19 cellular contexts compared by ENCODE assay signal in the genomic region with DNA sequence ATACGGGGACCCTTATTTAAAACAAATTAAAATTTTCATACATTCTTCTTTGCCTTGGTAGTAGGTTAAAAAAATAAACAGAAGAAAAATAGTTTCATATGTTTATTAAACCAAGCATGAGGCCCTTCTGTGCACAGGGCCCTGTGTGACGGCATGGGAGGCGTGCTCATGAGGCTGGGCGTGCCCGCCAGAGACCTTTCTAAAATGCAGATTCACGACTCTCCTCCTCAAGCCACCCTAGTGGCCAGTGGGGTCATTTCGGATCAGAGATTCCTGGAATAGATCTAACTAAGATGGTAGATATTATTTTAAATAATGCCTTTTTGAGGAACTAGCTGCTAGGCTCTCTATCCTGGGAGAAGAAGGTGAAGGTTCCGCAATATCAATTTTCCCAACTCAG. TPM values are rescaled to one million over a fixed set of nuclear protein-coding genes. Genes with fewer than 3 reads are reported as not detected.
DNase-seq lines count a peak whose midpoint lies in the region; ATAC-seq and TF ChIP-seq lines count a peak whose summit lies in the region.
"Had no signal": no experiment of that assay in that cellular context is flagged by ENCODE, and none has a peak within 500 bp of the region (broad histone marks: within the 10 kb centered on the region; RNA-seq: fewer than 3 reads in every experiment).

No MANE protein-coding gene starts in this region.

- POLR2A ChIA-PET in HCT116 (lab: Charles Lee): no interaction called here
- POLR2A ChIA-PET in CD4-positive, alpha-beta memory T cell (lab: Charles Lee; ENCODE audit: partially characterized antibody): no interaction called here

- H3K36me3 Mint-ChIP-seq in type B pancreatic cell: no peaks in the 10 kb centered on the region
- no peaks in the 10 kb centered on the region for H3K36me3 Mint-ChIP-seq in CD4-positive, alpha-beta memory T cell
- H3K36me3 Mint-ChIP-seq: CD14-positive monocyte had no signal

- TF ChIP-seq POLR2A in HCT116 (IDR thresholded peaks at IDR 0.05; ENCODE audit: borderline replicate concordance, extremely low read depth, insufficient read depth, insufficient read length): no peak

- TF ChIP-seq RAD21 in HCT116 (IDR thresholded peaks at IDR 0.05; ENCODE audit: low read depth): no peak

- no peak overlapping the region for H3K27ac Mint-ChIP-seq in type B pancreatic cell
- H3K27ac Mint-ChIP-seq in CD4-positive, alpha-beta memory T cell: no peak overlapping the region

- in situ Hi-C loops in brain microvascular endothelial cell (cut with HindIII; ENCODE audit: low pct_ligation_motif_present, low sequenced_read_pairs): no loop called here

- no peaks in the 10 kb centered on the region for H3K9me3 Mint-ChIP-seq in type B pancreatic cell
- H3K9me3 Mint-ChIP-seq in CD4-positive, alpha-beta memory T cell: no peaks in the 10 kb centered on the region

- peak; percentile 77 for ATAC-seq in HCT116

- no TSS peak for BruUV-seq in HCT116 (replicated peaks; lab: Mats Ljungman, UMichigan)

- H3K36me3 ChIP-seq in HCT116 (ENCODE audit: control insufficient read depth in 1 of 2, insufficient read depth in 2 of 2, low read length in 2 of 2) (no peaks in the 10 kb centered on the region), brain microvascular endothelial cell (replicated peaks) (no peaks in the 10 kb centered on the region), osteoblast (ENCODE audit: insufficient read depth, low read length) (no peaks in the 10 kb centered on the region)
- H3K36me3 ChIP-seq in CD4-positive, alpha-beta memory T cell (ENCODE audit: insufficient read depth, low read length): no peaks in the 10 kb centered on the region

- H3K4me1 Mint-ChIP-seq in type B pancreatic cell (ENCODE audit: unreplicated experiment): no peaks in the 10 kb centered on the region
- no peaks in the 10 kb centered on the region for H3K4me1 Mint-ChIP-seq in CD4-positive, alpha-beta memory T cell

- CTCF ChIA-PET in HCT116 (lab: Charles Lee): no interaction called here
- CTCF ChIA-PET in CD4-positive, alpha-beta memory T cell (lab: Charles Lee; ENCODE audit: partially characterized antibody): no interaction called here

- H3K4me2 ChIP-seq in HCT116 (ENCODE audit: low read length): no peak overlapping the region
- no peak overlapping the region for H3K4me2 ChIP-seq in osteoblast (ENCODE audit: insufficient read depth, low read length)

- H3K27ac ChIP-seq in HCT116 (ENCODE audit: low read depth, low read length) (no peak overlapping the region), brain microvascular endothelial cell (no peak overlapping the region), osteoblast (ENCODE audit: low read depth, low read length) (no peak overlapping the region)
- no peak overlapping the region for H3K27ac ChIP-seq in CD4-positive, alpha-beta memory T cell (ENCODE audit: low read depth, low read length)

- H3K27me3 ChIP-seq in HCT116 (ENCODE audit: insufficient read depth, low read length) (0 out of 2 replicates have a peak, but pooled peaks cover 6% of the 10 kb centered on the region), brain microvascular endothelial cell (replicated peaks) (no peaks in the 10 kb centered on the region), osteoblast (ENCODE audit: insufficient read depth, low read length) (no peaks in the 10 kb centered on the region)
- H3K27me3 ChIP-seq in CD4-positive, alpha-beta memory T cell (ENCODE audit: insufficient read depth, low read length): no peaks in the 10 kb centered on the region

- no peak overlapping the region for H3K4me3 Mint-ChIP-seq in type B pancreatic cell
- no peak overlapping the region for H3K4me3 Mint-ChIP-seq in CD4-positive, alpha-beta memory T cell
- H3K4me3 Mint-ChIP-seq: CD14-positive monocyte had no signal

- H3K27me3 Mint-ChIP-seq in type B pancreatic cell: no peaks in the 10 kb centered on the region
- H3K27me3 Mint-ChIP-seq in CD4-positive, alpha-beta memory T cell: peaks cover 4 to 12% of the 10 kb centered on the region in 2 donors

- no peaks in the 10 kb centered on the region for H3K9me2 ChIP-seq in HCT116 (ENCODE audit: insufficient read depth)

- H3K4me1 ChIP-seq in HCT116 (ENCODE audit: control insufficient read depth in 1 of 2, insufficient read depth in 2 of 2, low read length in 2 of 2) (no peaks in the 10 kb centered on the region), osteoblast (ENCODE audit: insufficient read depth, low read length) (no peaks in the 10 kb centered on the region)
- H3K4me1 ChIP-seq in CD4-positive, alpha-beta memory T cell (ENCODE audit: insufficient read depth, low read length): no peaks in the 10 kb centered on the region

- no peak overlapping the region for H2AFZ ChIP-seq in HCT116 (ENCODE audit: low read depth, low read length, poor library complexity, severe bottlenecking)
- no peak overlapping the region for H2AFZ ChIP-seq in osteoblast (ENCODE audit: low read length)

- no peak for DNase-seq in HCT116 (ENCODE audit: low read depth, low spot score)
- DNase-seq in brain microvascular endothelial cell: no peak
- DNase-seq in fibroblast of gingiva (ENCODE audit: low read depth): peak; percentile 50
- DNase-seq in type B pancreatic cell (ENCODE audit: extremely low spot score, unreplicated experiment): no peak
- DNase-seq in osteoblast (ENCODE audit: insufficient read length, low spot score, missing footprints): no peak
- no peak for DNase-seq in activated gamma-delta T cell (lab: John Stamatoyannopoulos, UW)
- no peak for DNase-seq in CD4-positive, alpha-beta memory T cell
- DNase-seq: ACHN, AML-193, Karpas-422, NCI-H1436, NCI-H1930, NCI-H345, NCI-H524 treated with DMSO at 0.1 percent for 48 hours, RPMI8226, SIG-M5 had no signal

- no peak overlapping the region for H3K9ac ChIP-seq in HCT116 (ENCODE audit: low read length)

- RAD21 ChIA-PET in HCT116 (lab: Charles Lee; ENCODE audit: low non-redundant PET in 1 of 2, low total read pairs in 2 of 2, uncharacterized antibody in 2 of 2, unreplicated experiment in 2 of 2): no interaction called here

- no peak overlapping the region for H3K4me3 ChIP-seq in HCT116 (replicated peaks in 1 of 2; ENCODE audit: low read depth in 1 of 2, low read length in 2 of 2)
- no peak overlapping the region for H3K4me3 ChIP-seq in brain microvascular endothelial cell (ENCODE audit: low read depth, low read length)
- H3K4me3 ChIP-seq in osteoblast (ENCODE audit: insufficient read depth, low read length): no peak overlapping the region
- no peak overlapping the region for H3K4me3 ChIP-seq in CD4-positive, alpha-beta memory T cell (ENCODE audit: low read length in 2 of 2)

- intact Hi-C loops in HCT116 (cut with micrococcal nuclease): no loop called here
- intact Hi-C loops in CD4-positive, alpha-beta memory T cell (cut with micrococcal nuclease): no loop called here

- no peaks in the 10 kb centered on the region for H4K20me1 ChIP-seq in HCT116 (ENCODE audit: insufficient read depth)
- no peaks in the 10 kb centered on the region for H4K20me1 ChIP-seq in osteoblast (ENCODE audit: insufficient read depth, low read length)

- TF ChIP-seq CTCF in HCT116 (IDR thresholded peaks at IDR 0.05 in 2 of 3, conservative IDR thresholded peaks at IDR 0.05 in 1 of 3; ENCODE audit: borderline replicate concordance in 1 of 3, insufficient read depth in 1 of 3, low read depth in 2 of 3, low read length in 2 of 3) (peak in 2 of 3 experiments; percentile 17 to 21; a peak in 1 of 6 replicates), brain microvascular endothelial cell (IDR thresholded peaks at IDR 0.05; ENCODE audit: low read depth, low read length, missing control alignments) (peak; percentile 12), type B pancreatic cell (conservative IDR thresholded peaks at IDR 0.05) (peak; percentile 45), osteoblast (IDR thresholded peaks at IDR 0.05; ENCODE audit: extremely low read depth, low read depth, low read length) (no peak)

- H3K9me3 ChIP-seq in HCT116 (ENCODE audit: control insufficient read depth in 1 of 2, insufficient read depth in 1 of 2, low read depth in 1 of 2, low read length in 2 of 2): no peaks in the 10 kb centered on the region
- no peaks in the 10 kb centered on the region for H3K9me3 ChIP-seq in osteoblast (ENCODE audit: low read depth, low read length)
- no peaks in the 10 kb centered on the region for H3K9me3 ChIP-seq in CD4-positive, alpha-beta memory T cell (ENCODE audit: control insufficient read depth in 1 of 2, low read length in 2 of 2)

- H3K79me2 ChIP-seq in HCT116 (ENCODE audit: insufficient read depth, low read length) (no peaks in the 10 kb centered on the region), osteoblast (ENCODE audit: insufficient read depth, low read length) (no peaks in the 10 kb centered on the region)

TF ChIP-seq in HCT116, 20 proteins besides CTCF, POLR2A, EP300 and RAD21:
- TF ChIP-seq SRF (IDR thresholded peaks at IDR 0.05; ENCODE audit: low read depth): no peak
- TF ChIP-seq FOSL1 (IDR thresholded peaks at IDR 0.05; ENCODE audit: low read depth): no peak
- no peak for TF ChIP-seq SIN3A (IDR thresholded peaks at IDR 0.05; ENCODE audit: low read depth)
- no peak for TF ChIP-seq EZH2 (IDR thresholded peaks at IDR 0.05)
- no peak for TF ChIP-seq ELF1 (IDR thresholded peaks at IDR 0.05; ENCODE audit: borderline replicate concordance, low read depth)
- no peak for TF ChIP-seq JUND (IDR thresholded peaks at IDR 0.05)
- no peak for TF ChIP-seq CBX3 (IDR thresholded peaks at IDR 0.05; ENCODE audit: low read depth)
- no peak for TF ChIP-seq YY1 (IDR thresholded peaks at IDR 0.05; ENCODE audit: extremely low read depth, insufficient replicate concordance, low read depth, low read length)
- TF ChIP-seq POLR2AphosphoS5 (IDR thresholded peaks at IDR 0.05; ENCODE audit: low read depth, low read length): no peak
- no peak for TF ChIP-seq EZH2phosphoT487 (IDR thresholded peaks at IDR 0.05; ENCODE audit: borderline replicate concordance)
TF ChIP-seq in HCT116: peak in this region for 0.

RNA-seq across cellular contexts. Expression of a gene that starts 35.3 kb away (rescaled TPM):
- total RNA-seq in HCT116 (2021; ENCODE audit: unreplicated experiment): not detected
- 0.05 and 0.36 TPM in 2 replicates for polyA plus RNA-seq in HCT116 (2012)
- total RNA-seq in type B pancreatic cell (ENCODE audit: low replicate concordance): 1.6 and 1.7 TPM in 2 replicates
- total RNA-seq in osteoblast: 1.2 and 1.4 TPM in 2 replicates
- total RNA-seq in CD4-positive, alpha-beta memory T cell: not detected
- not detected for polyA plus RNA-seq in CD4-positive, alpha-beta memory T cell
- total RNA-seq: HT-29, MCF 10A had no signal
- polyA plus RNA-seq: CD14-positive monocyte had no signal

RNA-seq across cellular contexts. Expression of a gene that starts 58.9 kb away (rescaled TPM):
- total RNA-seq in HCT116 (2021; ENCODE audit: unreplicated experiment) (not detected), type B pancreatic cell (ENCODE audit: low replicate concordance) (not detected in 2 replicates), osteoblast (not detected in 2 replicates)
- polyA plus RNA-seq in HCT116 (2012): not detected in 2 replicates
- not detected for total RNA-seq in CD4-positive, alpha-beta memory T cell
- not detected for polyA plus RNA-seq in CD4-positive, alpha-beta memory T cell
- total RNA-seq: HT-29, MCF 10A had no signal
- polyA plus RNA-seq: CD14-positive monocyte had no signal
